ENCODE assay signal across 8 cellular contexts in the genomic region with DNA sequence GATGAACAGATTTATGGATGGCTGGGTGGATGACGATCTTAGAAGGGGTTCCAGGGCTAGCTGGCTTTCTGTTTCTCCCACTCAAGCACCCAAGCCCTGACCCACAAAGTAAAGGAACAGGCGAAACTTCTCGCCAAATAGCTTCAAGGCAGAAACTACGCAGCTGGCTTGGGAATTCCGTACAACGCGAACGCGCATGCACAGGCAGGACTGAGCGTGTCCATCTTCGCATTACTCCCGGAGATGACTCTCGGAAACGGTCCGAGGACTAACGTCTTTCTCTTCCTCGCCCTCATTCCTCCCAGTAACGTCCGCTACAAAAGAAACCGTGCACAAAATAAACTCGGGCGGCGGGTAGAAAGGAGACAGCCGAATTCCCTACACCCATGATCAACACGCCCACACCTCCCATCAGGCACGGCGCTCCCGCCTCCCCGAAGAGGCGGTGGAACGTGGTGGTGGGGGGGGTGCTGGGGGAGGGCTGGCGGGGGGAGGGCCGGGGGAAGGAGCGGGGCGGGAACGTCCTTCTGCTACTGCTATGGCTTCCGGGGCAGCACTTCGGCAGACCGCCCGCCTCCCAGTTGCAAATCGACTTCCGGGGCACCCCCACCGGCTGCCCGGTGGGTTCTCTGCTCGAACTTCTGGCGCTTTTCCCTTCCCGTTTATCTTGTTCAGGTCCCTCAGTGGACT. TPM values are rescaled to one million over a fixed set of nuclear protein-coding genes. Genes with fewer than 3 reads are reported as not detected.
A peak's percentile ranks its signal among the peaks of the same experiment; 100 is the strongest.
DNase-seq lines count a peak whose midpoint lies in the region; ATAC-seq and TF ChIP-seq lines count a peak whose summit lies in the region.
"Not testable (repeated sequence)": the region's sequence is repeated elsewhere in the genome, so short reads cannot be mapped to it uniquely, and the experiment has no call there.

No MANE protein-coding gene starts in this region.

- not testable (repeated sequence) for H3K4me3 ChIP-seq in CD8-positive, alpha-beta T cell (ENCODE audit: low read depth, low read length); psoas muscle

- H3K9me3 ChIP-seq in CD8-positive, alpha-beta T cell (ENCODE audit: low read length); psoas muscle: not testable (repeated sequence)

- ATAC-seq in CD8-positive, alpha-beta T cell: peak; percentile 56
- ATAC-seq in GM19035 (IDR thresholded peaks at IDR 0.05; ENCODE audit: unreplicated experiment): peak; percentile 49
- peak; percentile 46 for ATAC-seq in GM21529 (IDR thresholded peaks at IDR 0.05; ENCODE audit: unreplicated experiment)
- peak; percentile 53 for ATAC-seq in HG02885 (IDR thresholded peaks at IDR 0.05; ENCODE audit: poor library complexity, unreplicated experiment)
- peak; percentile 36 for ATAC-seq in HG03378 (IDR thresholded peaks at IDR 0.05; ENCODE audit: unreplicated experiment)
- ATAC-seq in activated CD4-positive, alpha-beta T cell treated with anti-CD3 and anti-CD28 coated beads for 36 hours: peak; percentile 66
- ATAC-seq in Right ventricle myocardium superior (ENCODE audit: poor library complexity): peak; percentile 86
- ATAC-seq in psoas muscle: peak; percentile 76 to 83 (median 79)

- not testable (repeated sequence) for H3K36me3 ChIP-seq in CD8-positive, alpha-beta T cell (ENCODE audit: insufficient read depth, low read length); psoas muscle (ENCODE audit: insufficient read depth in 1 of 2, low read depth in 1 of 2)

- intact Hi-C loops in CD8-positive, alpha-beta T cell (cut with DNase I, micrococcal nuclease): loop anchor here (5.0 to 10.0 kb wide), 3 partner anchors 107 to 1530 kb away; partner anchors contain the start of genes RLIM (in 1 of the 2) and UPRT (in 1 of the 2)
- intact Hi-C loops in activated CD4-positive, alpha-beta T cell treated with anti-CD3 and anti-CD28 coated beads for 36 hours (cut with DNase I, micrococcal nuclease): loop anchor here (5.0 to 10.0 kb wide), 3 partner anchors 107 to 988 kb away; partner anchors contain the start of genes ABCB7 (in 1 of the 2) and UPRT (in 1 of the 2)
- intact Hi-C loops in Right ventricle myocardium superior (cut with DNase I); psoas muscle (cut with DNase I): not testable (repeated sequence)

- H3K4me1 ChIP-seq in CD8-positive, alpha-beta T cell (ENCODE audit: insufficient read depth, low read length): peaks cover 24% of the 10 kb centered on the region
- peaks cover 20% of the 10 kb centered on the region for H3K4me1 ChIP-seq in psoas muscle

- not testable (repeated sequence) for H3K27me3 Mint-ChIP-seq in CD8-positive, alpha-beta T cell (ENCODE audit: low read depth); activated CD4-positive, alpha-beta T cell treated with anti-CD3 and anti-CD28 coated beads for 36 hours

- not testable (repeated sequence) for H3K4me3 Mint-ChIP-seq in CD8-positive, alpha-beta T cell; activated CD4-positive, alpha-beta T cell treated with anti-CD3 and anti-CD28 coated beads for 36 hours

- not testable (repeated sequence) for H3K27ac ChIP-seq in CD8-positive, alpha-beta T cell (ENCODE audit: low read depth, low read length); psoas muscle

- not testable (repeated sequence) for DNase-seq in CD8-positive, alpha-beta T cell; activated CD4-positive, alpha-beta T cell treated with anti-CD3 and anti-CD28 coated beads for 36 hours; Right ventricle myocardium superior; psoas muscle

- not testable (repeated sequence) for H3K36me3 Mint-ChIP-seq in CD8-positive, alpha-beta T cell; activated CD4-positive, alpha-beta T cell treated with anti-CD3 and anti-CD28 coated beads for 36 hours (ENCODE audit: low read depth)

- CTCF ChIA-PET in CD8-positive, alpha-beta T cell (lab: Charles Lee); activated CD4-positive, alpha-beta T cell treated with anti-CD3 and anti-CD28 coated beads for 36 hours (lab: Charles Lee): not testable (repeated sequence)

- POLR2A ChIA-PET in CD8-positive, alpha-beta T cell (lab: Charles Lee); activated CD4-positive, alpha-beta T cell treated with anti-CD3 and anti-CD28 coated beads for 36 hours (lab: Charles Lee): not testable (repeated sequence)

- not testable (repeated sequence) for H3K27ac Mint-ChIP-seq in CD8-positive, alpha-beta T cell; activated CD4-positive, alpha-beta T cell treated with anti-CD3 and anti-CD28 coated beads for 36 hours

- no CpG with 5 or more reads among the region's 47 CpGs for WGBS in psoas muscle, 3 donors

- TF ChIP-seq CTCF in CD8-positive, alpha-beta T cell (IDR thresholded peaks at IDR 0.05); psoas muscle (IDR thresholded peaks at IDR 0.05): not testable (repeated sequence)

- not testable (repeated sequence) for H3K27me3 ChIP-seq in CD8-positive, alpha-beta T cell (ENCODE audit: insufficient read depth, low read length); psoas muscle (ENCODE audit: insufficient read depth in 3 of 3, low read length in 2 of 3)

- H3K4me1 Mint-ChIP-seq in CD8-positive, alpha-beta T cell (ENCODE audit: low read depth): peaks cover 21% of the 10 kb centered on the region
- peaks cover 13% of the 10 kb centered on the region for H3K4me1 Mint-ChIP-seq in activated CD4-positive, alpha-beta T cell treated with anti-CD3 and anti-CD28 coated beads for 36 hours

- H3K9me3 Mint-ChIP-seq in CD8-positive, alpha-beta T cell; activated CD4-positive, alpha-beta T cell treated with anti-CD3 and anti-CD28 coated beads for 36 hours (ENCODE audit: low read depth): not testable (repeated sequence)

RNA-seq across cellular contexts. Expression of gene PBDC1, which starts 27.8 kb away (rescaled TPM):
- total RNA-seq in CD8-positive, alpha-beta T cell: 10 to 100 TPM; 18.0 to 21.3 TPM
- 10 to 100 TPM; 29.6 to 36.5 TPM for total RNA-seq in activated CD4-positive, alpha-beta T cell treated with anti-CD3 and anti-CD28 coated beads for 36 hours
- 11.1 TPM for total RNA-seq in Right ventricle myocardium superior
- total RNA-seq in psoas muscle: 10 to 100 TPM; 21.0 to 30.8 (median 26.4) TPM
- polyA plus RNA-seq in psoas muscle: 10 to 100 TPM; 26.2 to 47.3 (median 32.1) TPM

Comparison
In these comparisons a context has a peak if more than half of its experiments do, and no peak if none do; other contexts are left out.
1. ATAC-seq: peak in every context shown above with its lines; median percentile 86 in Right ventricle myocardium superior; 79 in psoas muscle; 66 in activated CD4-positive, alpha-beta T cell treated with anti-CD3 and anti-CD28 coated beads for 36 hours; 56 in CD8-positive, alpha-beta T cell; 53 in HG02885; 49 in GM19035; 46 in GM21529; 36 in HG03378.